1 cellular context compared by ENCODE assay signal in genomic region chr20:63957690-63958441, GRCh38.
TF ChIP-seq lines count a peak whose summit lies in the region.

No MANE protein-coding gene starts in this region.

TF ChIP-seq in liver, 16 proteins besides CTCF, POLR2A, EP300 and RAD21 (continued from another document):
- no peak for TF ChIP-seq REST (IDR thresholded peaks at IDR 0.05)
- no peak for TF ChIP-seq SP1 (IDR thresholded peaks at IDR 0.05)
- no peak for TF ChIP-seq ZBTB33 (IDR thresholded peaks at IDR 0.05)
- no peak for TF ChIP-seq GABPA (IDR thresholded peaks at IDR 0.05 in 1 of 2, conservative IDR thresholded peaks at IDR 0.05 in 1 of 2)
- TF ChIP-seq HNF4A (conservative IDR thresholded peaks at IDR 0.05), result no peak
- no peak for TF ChIP-seq ATF3 (IDR thresholded peaks at IDR 0.05)
- TF ChIP-seq JUND (IDR thresholded peaks at IDR 0.05), result no peak
- TF ChIP-seq EGR1 (IDR thresholded peaks at IDR 0.05; ENCODE audit: low read depth in 2 of 2), result no peak
- no peak for TF ChIP-seq HNF4G (IDR thresholded peaks at IDR 0.05)
- no peak for TF ChIP-seq RXRA (IDR thresholded peaks at IDR 0.05)
- no peak for TF ChIP-seq MAX (IDR thresholded peaks at IDR 0.05)
- no peak for TF ChIP-seq TAF1 (conservative IDR thresholded peaks at IDR 0.05)
- TF ChIP-seq NR2F2 (IDR thresholded peaks at IDR 0.05), result no peak
